9 cellular contexts compared by ENCODE assay signal in genomic region chr14:25406818-25407217, GRCh38.
A peak's percentile ranks its signal among the peaks of the same experiment; 100 is the strongest.
DNase-seq lines count a peak whose midpoint lies in the region; ATAC-seq and TF ChIP-seq lines count a peak whose summit lies in the region.
"Had no signal": no experiment of that assay in that cellular context is flagged by ENCODE, and none has a peak within 500 bp of the region (broad histone marks: within the 10 kb centered on the region; RNA-seq: fewer than 3 reads in every experiment).

No MANE protein-coding gene starts in this region.

- no peaks in the 10 kb centered on the region for H3K4me1 Mint-ChIP-seq in activated naive CD8-positive, alpha-beta T cell treated with anti-CD3 and anti-CD28 coated beads, Interleukin-2, amount 50 U/mL, for 24 hours
- no peaks in the 10 kb centered on the region for H3K4me1 Mint-ChIP-seq in activated naive CD8-positive, alpha-beta T cell treated with anti-CD3 and anti-CD28 coated beads for 36 hours
- no peaks in the 10 kb centered on the region for H3K4me1 Mint-ChIP-seq in nephron
- no peaks in the 10 kb centered on the region for H3K4me1 Mint-ChIP-seq in activated CD4-positive, alpha-beta memory T cell treated with anti-CD3 and anti-CD28 coated beads, Interleukin-2, amount 10 ng/mL, durations not matched to agents 7 days and 5 days

- POLR2A ChIA-PET in activated CD4-positive, alpha-beta memory T cell treated with anti-CD3 and anti-CD28 coated beads, Interleukin-2, amount 10 ng/mL, durations not matched to agents 7 days and 5 days (lab: Charles Lee): no interaction called here

- CTCF ChIA-PET in activated CD4-positive, alpha-beta memory T cell treated with anti-CD3 and anti-CD28 coated beads, Interleukin-2, amount 10 ng/mL, durations not matched to agents 7 days and 5 days (lab: Charles Lee): no interaction called here

- no peaks in the 10 kb centered on the region for H3K27me3 Mint-ChIP-seq in activated naive CD8-positive, alpha-beta T cell treated with anti-CD3 and anti-CD28 coated beads, Interleukin-2, amount 50 U/mL, for 24 hours
- H3K27me3 Mint-ChIP-seq in activated naive CD8-positive, alpha-beta T cell treated with anti-CD3 and anti-CD28 coated beads for 36 hours: peaks cover 3% of the 10 kb centered on the region
- no peaks in the 10 kb centered on the region for H3K27me3 Mint-ChIP-seq in nephron (ENCODE audit: low read depth)
- no peaks in the 10 kb centered on the region for H3K27me3 Mint-ChIP-seq in activated CD4-positive, alpha-beta memory T cell treated with anti-CD3 and anti-CD28 coated beads, Interleukin-2, amount 10 ng/mL, durations not matched to agents 7 days and 5 days

- no peak overlapping the region for H3K27ac Mint-ChIP-seq in activated naive CD8-positive, alpha-beta T cell treated with anti-CD3 and anti-CD28 coated beads, Interleukin-2, amount 50 U/mL, for 24 hours
- no peak overlapping the region for H3K27ac Mint-ChIP-seq in activated naive CD8-positive, alpha-beta T cell treated with anti-CD3 and anti-CD28 coated beads for 36 hours
- H3K27ac Mint-ChIP-seq in nephron: no peak overlapping the region
- H3K27ac Mint-ChIP-seq in activated CD4-positive, alpha-beta memory T cell treated with anti-CD3 and anti-CD28 coated beads, Interleukin-2, amount 10 ng/mL, durations not matched to agents 7 days and 5 days: no peak overlapping the region
- H3K27ac Mint-ChIP-seq: activated naive CD8-positive, alpha-beta T cell had no signal

- DNase-seq in activated naive CD8-positive, alpha-beta T cell treated with anti-CD3 and anti-CD28 coated beads, Interleukin-2, amount 50 U/mL, for 24 hours: peak; percentile 5
- DNase-seq in activated naive CD8-positive, alpha-beta T cell treated with anti-CD3 and anti-CD28 coated beads for 36 hours: no peak
- DNase-seq in NCI-H187 (lab: John Stamatoyannopoulos, UW) (peak; percentile 7 to 29), astrocyte of the cerebellum (ENCODE audit: low read depth) (no peak), DMS79 (lab: John Stamatoyannopoulos, UW) (no peak)
- DNase-seq in activated CD4-positive, alpha-beta memory T cell treated with anti-CD3 and anti-CD28 coated beads, Interleukin-2, amount 10 ng/mL, durations not matched to agents 7 days and 5 days: no peak

- no peak overlapping the region for H3K4me3 Mint-ChIP-seq in activated naive CD8-positive, alpha-beta T cell treated with anti-CD3 and anti-CD28 coated beads, Interleukin-2, amount 50 U/mL, for 24 hours
- H3K4me3 Mint-ChIP-seq in activated naive CD8-positive, alpha-beta T cell treated with anti-CD3 and anti-CD28 coated beads for 36 hours: no peak overlapping the region
- no peak overlapping the region for H3K4me3 Mint-ChIP-seq in nephron
- no peak overlapping the region for H3K4me3 Mint-ChIP-seq in activated CD4-positive, alpha-beta memory T cell treated with anti-CD3 and anti-CD28 coated beads, Interleukin-2, amount 10 ng/mL, durations not matched to agents 7 days and 5 days
- H3K4me3 Mint-ChIP-seq: activated naive CD8-positive, alpha-beta T cell had no signal

- H3K4me3 ChIP-seq in astrocyte of the cerebellum (ENCODE audit: low read depth, low read length): no peak overlapping the region

- H3K36me3 Mint-ChIP-seq in activated naive CD8-positive, alpha-beta T cell treated with anti-CD3 and anti-CD28 coated beads, Interleukin-2, amount 50 U/mL, for 24 hours (ENCODE audit: low read depth): no peaks in the 10 kb centered on the region
- no peaks in the 10 kb centered on the region for H3K36me3 Mint-ChIP-seq in activated naive CD8-positive, alpha-beta T cell treated with anti-CD3 and anti-CD28 coated beads for 36 hours
- no peaks in the 10 kb centered on the region for H3K36me3 Mint-ChIP-seq in nephron (ENCODE audit: low read depth)
- no peaks in the 10 kb centered on the region for H3K36me3 Mint-ChIP-seq in activated CD4-positive, alpha-beta memory T cell treated with anti-CD3 and anti-CD28 coated beads, Interleukin-2, amount 10 ng/mL, durations not matched to agents 7 days and 5 days (ENCODE audit: low read depth)
- H3K36me3 Mint-ChIP-seq: activated naive CD8-positive, alpha-beta T cell had no signal

- peak; percentile 16 for TF ChIP-seq CTCF in astrocyte of the cerebellum (IDR thresholded peaks at IDR 0.05; ENCODE audit: low read depth, low read length, missing control alignments)
- TF ChIP-seq CTCF in nephron (IDR thresholded peaks at IDR 0.05; ENCODE audit: unreplicated experiment in 3 of 3): peak; percentile 27 to 50 (median 38)

- ATAC-seq in activated naive CD8-positive, alpha-beta T cell treated with anti-CD3 and anti-CD28 coated beads, Interleukin-2, amount 50 U/mL, for 24 hours: no peak
- ATAC-seq in HG03095 (IDR thresholded peaks at IDR 0.05; ENCODE audit: unreplicated experiment): no peak

- in situ Hi-C loops in astrocyte of the cerebellum (cut with HindIII; ENCODE audit: low sequenced_read_pairs): no loop called here

- peaks cover 5% of the 10 kb centered on the region for H3K9me3 Mint-ChIP-seq in activated naive CD8-positive, alpha-beta T cell treated with anti-CD3 and anti-CD28 coated beads, Interleukin-2, amount 50 U/mL, for 24 hours
- H3K9me3 Mint-ChIP-seq in activated naive CD8-positive, alpha-beta T cell treated with anti-CD3 and anti-CD28 coated beads for 36 hours: peaks cover 2% of the 10 kb centered on the region
- H3K9me3 Mint-ChIP-seq in nephron: no peaks in the 10 kb centered on the region
- no peaks in the 10 kb centered on the region for H3K9me3 Mint-ChIP-seq in activated CD4-positive, alpha-beta memory T cell treated with anti-CD3 and anti-CD28 coated beads, Interleukin-2, amount 10 ng/mL, durations not matched to agents 7 days and 5 days

Comparison
In these comparisons a context has a peak if more than half of its experiments do, and no peak if none do; other contexts are left out.
1. DNase-seq: peak in activated naive CD8-positive, alpha-beta T cell treated with anti-CD3 and anti-CD28 coated beads, Interleukin-2, amount 50 U/mL, for 24 hours (single experiment) and NCI-H187 (2 of 2); none in activated naive CD8-positive, alpha-beta T cell treated with anti-CD3 and anti-CD28 coated beads for 36 hours (single experiment), astrocyte of the cerebellum (single experiment), DMS79 (single experiment) and activated CD4-positive, alpha-beta memory T cell treated with anti-CD3 and anti-CD28 coated beads, Interleukin-2, amount 10 ng/mL, durations not matched to agents 7 days and 5 days (single experiment).